Comparison of ENCODE assay signal across 17 cellular contexts in genomic region chr6:11427091-11427739, GRCh38.
DNase-seq lines count a peak whose midpoint lies in the region; TF ChIP-seq lines count a peak whose summit lies in the region.
"Had no signal": no experiment of that assay in that cellular context is flagged by ENCODE, and none has a peak within 500 bp of the region (broad histone marks: within the 10 kb centered on the region; RNA-seq: fewer than 3 reads in every experiment).

No MANE protein-coding gene starts in this region.

- CTCF ChIA-PET in activated naive CD4-positive, alpha-beta T cell treated with anti-CD3 and anti-CD28 coated beads for 36 hours (lab: Charles Lee): no interaction called here
- CTCF ChIA-PET in activated CD4-positive, alpha-beta T cell treated with anti-CD3 and anti-CD28 coated beads, Interleukin-2, amount 10 ng/mL, durations not matched to agents 7 days and 5 days (lab: Charles Lee): interaction anchor here (1.2 to 4.2 kb wide), 2 partner anchors 12 to 38 kb away, joined by 3 to 20 read pairs; no protein-coding TSS in a partner anchor

- H3K27me3 Mint-ChIP-seq in activated CD4-positive, alpha-beta T cell treated with anti-CD3 and anti-CD28 coated beads, Interleukin-2, amount 10 ng/mL, durations not matched to agents 24 days and 14 days: no peaks in the 10 kb centered on the region
- H3K27me3 Mint-ChIP-seq in activated T-helper 2 cell treated with anti-CD3 and anti-CD28 coated beads, Interferon-gamma antibody, Interleukin-2, Interleukin-4, amounts not matched to agents 10 μg/mL and 5 μg/mL and 100 μg/mL, durations not matched to agents 14 hours and 24 hours and 36 hours (ENCODE audit: low read depth): no peaks in the 10 kb centered on the region
- no peaks in the 10 kb centered on the region for H3K27me3 Mint-ChIP-seq in activated naive CD4-positive, alpha-beta T cell treated with anti-CD3 and anti-CD28 coated beads for 36 hours (ENCODE audit: low read depth)
- no peaks in the 10 kb centered on the region for H3K27me3 Mint-ChIP-seq in activated CD4-positive, alpha-beta T cell treated with anti-CD3 and anti-CD28 coated beads, Interleukin-2, amount 10 ng/mL, durations not matched to agents 7 days and 5 days

- WGBS in mesodermal cell (ENCODE audit: insufficient coverage in 2 of 2), 2 experiments: 90 to 94% methylated on average over 7 to 8 of the region's 10 CpGs

- H3K4me3 ChIP-seq in mesodermal cell (ENCODE audit: extremely low read depth, insufficient read depth, low read length, poor library complexity, severe bottlenecking) (no peak overlapping the region), tibial artery (no peak overlapping the region)
- H3K4me3 ChIP-seq: colonic mucosa, gastroesophageal sphincter, Peyer's patch, thoracic aorta had no signal

- H3K4me3 Mint-ChIP-seq in activated CD4-positive, alpha-beta T cell treated with anti-CD3 and anti-CD28 coated beads, Interleukin-2, amount 10 ng/mL, durations not matched to agents 24 days and 14 days: no peak overlapping the region
- no peak overlapping the region for H3K4me3 Mint-ChIP-seq in activated T-helper 2 cell treated with anti-CD3 and anti-CD28 coated beads, Interferon-gamma antibody, Interleukin-2, Interleukin-4, amounts not matched to agents 10 μg/mL and 5 μg/mL and 100 μg/mL, durations not matched to agents 14 hours and 24 hours and 36 hours (ENCODE audit: low read depth)
- H3K4me3 Mint-ChIP-seq in activated naive CD4-positive, alpha-beta T cell treated with anti-CD3 and anti-CD28 coated beads for 36 hours: no peak overlapping the region
- H3K4me3 Mint-ChIP-seq in activated CD4-positive, alpha-beta T cell treated with anti-CD3 and anti-CD28 coated beads, Interleukin-2, amount 10 ng/mL, durations not matched to agents 7 days and 5 days: no peak overlapping the region

- H3K4me1 ChIP-seq in mesodermal cell (ENCODE audit: control insufficient read depth, insufficient read depth, low read length, poor library complexity, severe bottlenecking) (peaks cover 79% of the 10 kb centered on the region), tibial artery (peaks cover 0 to 88% (median 14%) of the 10 kb centered on the region in 4 donors)
- H3K4me1 ChIP-seq: colonic mucosa had no signal

- no peaks in the 10 kb centered on the region for H3K27me3 ChIP-seq in tibial artery
- H3K27me3 ChIP-seq: colonic mucosa, gastroesophageal sphincter, Peyer's patch had no signal

- H3K9me3 ChIP-seq in mesodermal cell (ENCODE audit: control insufficient read depth, low read length): no peaks in the 10 kb centered on the region
- no peaks in the 10 kb centered on the region for H3K9me3 ChIP-seq in tibial artery
- H3K9me3 ChIP-seq: colonic mucosa, gastroesophageal sphincter, Peyer's patch, thoracic aorta had no signal

- no peaks in the 10 kb centered on the region for H3K9me3 Mint-ChIP-seq in activated CD4-positive, alpha-beta T cell treated with anti-CD3 and anti-CD28 coated beads, Interleukin-2, amount 10 ng/mL, durations not matched to agents 24 days and 14 days
- H3K9me3 Mint-ChIP-seq in activated T-helper 2 cell treated with anti-CD3 and anti-CD28 coated beads, Interferon-gamma antibody, Interleukin-2, Interleukin-4, amounts not matched to agents 10 μg/mL and 5 μg/mL and 100 μg/mL, durations not matched to agents 14 hours and 24 hours and 36 hours: no peaks in the 10 kb centered on the region
- no peaks in the 10 kb centered on the region for H3K9me3 Mint-ChIP-seq in activated naive CD4-positive, alpha-beta T cell treated with anti-CD3 and anti-CD28 coated beads for 36 hours
- H3K9me3 Mint-ChIP-seq in activated CD4-positive, alpha-beta T cell treated with anti-CD3 and anti-CD28 coated beads, Interleukin-2, amount 10 ng/mL, durations not matched to agents 7 days and 5 days: no peaks in the 10 kb centered on the region

- no peak for TF ChIP-seq CTCF in tibial artery (IDR thresholded peaks at IDR 0.05)

- DNase-seq in activated CD4-positive, alpha-beta T cell treated with anti-CD3 and anti-CD28 coated beads, Interleukin-2, amount 10 ng/mL, durations not matched to agents 24 days and 14 days: peak; percentile 52
- DNase-seq in activated CD4-positive, alpha-beta T cell treated with anti-CD3 and anti-CD28 coated beads, Interleukin-2, amount 50 U/mL, for 4 hours: no peak
- DNase-seq in activated T-helper 2 cell treated with anti-CD3 and anti-CD28 coated beads, Interferon-gamma antibody, Interleukin-2, Interleukin-4, amounts not matched to agents 10 μg/mL and 5 μg/mL and 100 μg/mL, durations not matched to agents 14 hours and 24 hours and 36 hours (ENCODE audit: low spot score): no peak
- DNase-seq in tibial artery: no peak
- DNase-seq in activated naive CD4-positive, alpha-beta T cell treated with anti-CD3 and anti-CD28 coated beads for 36 hours: no peak
- DNase-seq in ACHN: no peak
- DNase-seq in activated CD4-positive, alpha-beta T cell treated with anti-CD3 and anti-CD28 coated beads, Interleukin-2, amount 10 ng/mL, durations not matched to agents 7 days and 5 days: no peak
- DNase-seq: activated effector memory CD4-positive, alpha-beta T cell treated with anti-CD3 and anti-CD28 coated beads, Interleukin-2, amount 50 U/mL, for 16 hours; colonic mucosa; mammary epithelial cell; NCI-H2107; NCI-H82; stimulated activated CD4-positive, alpha-beta T cell treated with anti-CD3 and anti-CD28 coated beads, Interleukin-2, amount 100 ng/mL, for 48 hours had no signal

- no peaks in the 10 kb centered on the region for H3K36me3 Mint-ChIP-seq in activated CD4-positive, alpha-beta T cell treated with anti-CD3 and anti-CD28 coated beads, Interleukin-2, amount 10 ng/mL, durations not matched to agents 24 days and 14 days (ENCODE audit: low read depth)
- H3K36me3 Mint-ChIP-seq in activated T-helper 2 cell treated with anti-CD3 and anti-CD28 coated beads, Interferon-gamma antibody, Interleukin-2, Interleukin-4, amounts not matched to agents 10 μg/mL and 5 μg/mL and 100 μg/mL, durations not matched to agents 14 hours and 24 hours and 36 hours (ENCODE audit: low read depth): no peaks in the 10 kb centered on the region
- H3K36me3 Mint-ChIP-seq in activated naive CD4-positive, alpha-beta T cell treated with anti-CD3 and anti-CD28 coated beads for 36 hours (ENCODE audit: low read depth): no peaks in the 10 kb centered on the region
- H3K36me3 Mint-ChIP-seq in activated CD4-positive, alpha-beta T cell treated with anti-CD3 and anti-CD28 coated beads, Interleukin-2, amount 10 ng/mL, durations not matched to agents 7 days and 5 days (ENCODE audit: low read depth): no peaks in the 10 kb centered on the region

- H3K27ac ChIP-seq in mesodermal cell (ENCODE audit: low read depth, low read length, severe bottlenecking) (peak overlapping the region; percentile 86), tibial artery (peak overlapping the region; percentile 17 to 62)
- H3K27ac ChIP-seq: colonic mucosa had no signal

- H3K27ac Mint-ChIP-seq in activated CD4-positive, alpha-beta T cell treated with anti-CD3 and anti-CD28 coated beads, Interleukin-2, amount 10 ng/mL, durations not matched to agents 24 days and 14 days: no peak overlapping the region
- peak overlapping the region; percentile 0 for H3K27ac Mint-ChIP-seq in activated T-helper 2 cell treated with anti-CD3 and anti-CD28 coated beads, Interferon-gamma antibody, Interleukin-2, Interleukin-4, amounts not matched to agents 10 μg/mL and 5 μg/mL and 100 μg/mL, durations not matched to agents 14 hours and 24 hours and 36 hours
- H3K27ac Mint-ChIP-seq in activated naive CD4-positive, alpha-beta T cell treated with anti-CD3 and anti-CD28 coated beads for 36 hours: no peak overlapping the region
- no peak overlapping the region for H3K27ac Mint-ChIP-seq in activated CD4-positive, alpha-beta T cell treated with anti-CD3 and anti-CD28 coated beads, Interleukin-2, amount 10 ng/mL, durations not matched to agents 7 days and 5 days

- H3K36me3 ChIP-seq in mesodermal cell (ENCODE audit: control insufficient read depth, insufficient read depth, low read length) (no peaks in the 10 kb centered on the region), tibial artery (no peaks in the 10 kb centered on the region)
- H3K36me3 ChIP-seq: colonic mucosa, gastroesophageal sphincter, Peyer's patch, thoracic aorta had no signal

- in situ Hi-C loops in ACHN (cut with HindIII; ENCODE audit: low pct_ligation_motif_present, low pct_unique_long_range_greater_than_20kb, low sequenced_read_pairs): no loop called here

- H3K4me1 Mint-ChIP-seq in activated CD4-positive, alpha-beta T cell treated with anti-CD3 and anti-CD28 coated beads, Interleukin-2, amount 10 ng/mL, durations not matched to agents 24 days and 14 days: peaks cover 51% of the 10 kb centered on the region
- peaks cover 44% of the 10 kb centered on the region for H3K4me1 Mint-ChIP-seq in activated T-helper 2 cell treated with anti-CD3 and anti-CD28 coated beads, Interferon-gamma antibody, Interleukin-2, Interleukin-4, amounts not matched to agents 10 μg/mL and 5 μg/mL and 100 μg/mL, durations not matched to agents 14 hours and 24 hours and 36 hours (ENCODE audit: low read depth)
- H3K4me1 Mint-ChIP-seq in activated naive CD4-positive, alpha-beta T cell treated with anti-CD3 and anti-CD28 coated beads for 36 hours (ENCODE audit: low read depth): peaks cover 35% of the 10 kb centered on the region
- peaks cover 19% of the 10 kb centered on the region for H3K4me1 Mint-ChIP-seq in activated CD4-positive, alpha-beta T cell treated with anti-CD3 and anti-CD28 coated beads, Interleukin-2, amount 10 ng/mL, durations not matched to agents 7 days and 5 days

- POLR2A ChIA-PET in activated CD4-positive, alpha-beta T cell treated with anti-CD3 and anti-CD28 coated beads, Interleukin-2, amount 10 ng/mL, durations not matched to agents 7 days and 5 days (lab: Charles Lee): no interaction called here

- intact Hi-C loops in activated CD4-positive, alpha-beta T cell treated with anti-CD3 and anti-CD28 coated beads, Interleukin-2, amount 10 ng/mL, durations not matched to agents 24 days and 14 days (cut with micrococcal nuclease): no loop called here
- intact Hi-C loops in activated T-helper 2 cell treated with anti-CD3 and anti-CD28 coated beads, Interferon-gamma antibody, Interleukin-2, Interleukin-4, amounts not matched to agents 10 μg/mL and 5 μg/mL and 100 μg/mL, durations not matched to agents 14 hours and 24 hours and 36 hours (cut with micrococcal nuclease): no loop called here
- intact Hi-C loops in tibial artery (cut with DNase I; ENCODE audit: low total_unique reads): no loop called here
- intact Hi-C loops in activated naive CD4-positive, alpha-beta T cell treated with anti-CD3 and anti-CD28 coated beads for 36 hours (cut with micrococcal nuclease): no loop called here
